ENCODE assay signal across 7 cellular contexts in genomic region chr10:60262647-60263126, GRCh38.
"Had no signal": no experiment of that assay in that cellular context is flagged by ENCODE, and none has a peak within 500 bp of the region (broad histone marks: within the 10 kb centered on the region; RNA-seq: fewer than 3 reads in every experiment).

No MANE protein-coding gene starts in this region.

- H3K27ac Mint-ChIP-seq: HFFc6, IgD-negative memory B cell had no signal

- H3K36me3 ChIP-seq: HAP-1 had no signal

- H2AFZ ChIP-seq: GM23248 had no signal

- DNase-seq: GM23248, GOT3, H7, HFFc6 had no signal

- H3K9ac ChIP-seq: GM23248 had no signal

- H3K27me3 Mint-ChIP-seq: IgD-negative memory B cell had no signal

- H3K27ac ChIP-seq: GM23248, HL-60 had no signal

- H3K9me3 Mint-ChIP-seq: HFFc6, IgD-negative memory B cell had no signal

- H3K4me3 ChIP-seq: GM23248, HAP-1 had no signal

- H3K4me3 Mint-ChIP-seq: HFFc6, IgD-negative memory B cell had no signal

- H3K9me3 ChIP-seq: HAP-1 had no signal
